In the genomic region with DNA sequence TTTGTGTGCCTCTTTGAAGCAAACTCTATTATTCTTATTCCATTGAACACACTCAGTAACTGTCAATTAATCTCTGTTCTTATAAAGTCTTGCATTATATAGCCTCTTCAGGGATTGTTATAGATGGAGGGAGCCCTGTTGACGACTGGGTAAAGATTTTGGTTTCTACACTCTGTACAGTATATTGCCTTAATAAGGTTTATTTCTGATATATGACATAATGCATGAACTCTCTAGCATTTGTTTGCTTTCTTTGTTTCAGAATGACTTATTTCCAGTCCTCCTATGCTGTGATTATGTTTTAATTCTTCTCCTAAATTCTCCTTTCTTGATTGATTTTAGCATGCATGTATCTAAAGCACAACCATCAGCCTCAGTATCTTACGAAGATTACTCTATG, we compare ENCODE assay signal across 6 cellular contexts.
"Had no signal": no experiment of that assay in that cellular context is flagged by ENCODE, and none has a peak within 500 bp of the region (broad histone marks: within the 10 kb centered on the region; RNA-seq: fewer than 3 reads in every experiment).

No MANE protein-coding gene starts in this region.

- H3K4me3 Mint-ChIP-seq: H9, IgD-negative memory B cell had no signal

- DNase-seq: GM23248, H9, HCEC 1CT, KG1 had no signal

- H3K9ac ChIP-seq: GM23248 had no signal

- H2AFZ ChIP-seq: GM23248 had no signal

- H3K27ac ChIP-seq: GM23248 had no signal

- H3K36me3 Mint-ChIP-seq: IgD-negative memory B cell had no signal

- H3K9me3 Mint-ChIP-seq: H9, IgD-negative memory B cell had no signal

- H3K4me1 Mint-ChIP-seq: IgD-negative memory B cell had no signal

- H3K4me3 ChIP-seq: GM23248 had no signal

- H3K27ac Mint-ChIP-seq: H9, IgD-negative memory B cell had no signal

- ATAC-seq: HepG2 had no signal
